ENCODE assay signal across 8 cellular contexts in genomic region chr15:40843885-40844542, GRCh38. TPM values are rescaled to one million over a fixed set of nuclear protein-coding genes. Genes with fewer than 3 reads are reported as not detected.
DNase-seq lines count a peak whose midpoint lies in the region; ATAC-seq, FAIRE-seq and TF ChIP-seq lines count a peak whose summit lies in the region.

SPINT1 (plus strand) TSS chr15:40844048; CDS start chr15:40844555, 507 bp downstream.

- ATAC-seq in K562 (peak; percentile 68), HepG2 (peak; percentile 15; the same call in 2 of the 3 replicates)

- peak within 1 kb of the TSS; percentile 44; a peak in 3 of 4 replicates for H3K4me3 ChIP-seq in SK-N-SH (ENCODE audit: low read depth in 2 of 2, low read length in 1 of 2)
- H3K4me3 ChIP-seq in K562, result peak within 1 kb of the TSS; percentile 52
- H3K4me3 ChIP-seq in HepG2 (replicated peaks in 1 of 3; ENCODE audit: insufficient read depth in 1 of 3, low read depth in 2 of 3, low read length in 3 of 3), result peak within 1 kb of the TSS; percentile 37 to 73 (median 51)

- peak; percentile 38 for DNase-seq in GM18507 (ENCODE audit: extremely low spot score, insufficient read length, low read depth)
- peak; percentile 69 for DNase-seq in SK-N-SH
- peak; percentile 51 to 86 (median 72) for DNase-seq in K562 (ENCODE audit: extremely low read depth in 1 of 4, low spot score in 3 of 4)
- DNase-seq in HepG2 (ENCODE audit: low spot score), result no peak
- peak; percentile 52 to 75 (median 66) for DNase-seq in stimulated activated CD4-positive, alpha-beta T cell treated with anti-CD3 and anti-CD28 coated beads, TNF-alpha, amount 100 ng/mL, for 48 hours (ENCODE audit: low read depth in 3 of 3)
- no peak for DNase-seq in central memory CD4-positive, alpha-beta T cell
- DNase-seq in AG08396 (ENCODE audit: low spot score), result no peak
- DNase-seq in KG1 (lab: John Stamatoyannopoulos, UW), result no peak

- peaks cover 3% of the 10 kb centered on the region for H3F3A ChIP-seq in SK-N-SH (replicated peaks; ENCODE audit: insufficient read depth)

- TF ChIP-seq POLR2A in K562 (conservative IDR thresholded peaks at IDR 0.05) (no peak), HepG2 (IDR thresholded peaks at IDR 0.05; ENCODE audit: insufficient read depth in 1 of 2, low read depth in 2 of 2, low read length in 2 of 2) (no peak)

- WGBS in SK-N-SH (ENCODE audit: low lambda C conversion rate), result no CpG with 5 or more reads among the region's 70 CpGs
- WGBS in K562 (ENCODE audit: insufficient coverage, low coverage, missing lambda C conversion rate), result 8% methylated on average over 31 of the region's 70 CpGs
- WGBS in HepG2 (ENCODE audit: low lambda C conversion rate), result 47% methylated on average over 5 of the region's 70 CpGs

- no peak for FAIRE-seq in GM18507 (lab: Jason Lieb, UNC)
- no peak for FAIRE-seq in K562 (lab: Jason Lieb, UNC)
- no peak for FAIRE-seq in HepG2 (lab: Jason Lieb, UNC)

- no peaks in the 10 kb centered on the region for H3K9me2 ChIP-seq in SK-N-SH

- H2AFZ ChIP-seq in SK-N-SH (ENCODE audit: low read depth) (peak within 1 kb of the TSS; percentile 40; the same call in 1 of the 2 replicates), K562 (ENCODE audit: low read depth, low read length) (peak within 1 kb of the TSS; percentile 91), HepG2 (ENCODE audit: low read length) (peak within 1 kb of the TSS; percentile 60)

- intact Hi-C loops in K562 (cut with micrococcal nuclease) (no loop called here), HepG2 (cut with micrococcal nuclease; ENCODE audit: unreplicated experiment) (no loop called here)

- TF ChIP-seq RAD21 in SK-N-SH (IDR thresholded peaks at IDR 0.05; ENCODE audit: low read length) (no peak), K562 (CRISPR knock-in tag; conservative IDR thresholded peaks at IDR 0.05 in 1 of 2, IDR thresholded peaks at IDR 0.05 in 1 of 2) (no peak), HepG2 (CRISPR knock-in tag; IDR thresholded peaks at IDR 0.05) (no peak)

- H3K36me3 ChIP-seq in SK-N-SH (replicated peaks in 1 of 2; ENCODE audit: control insufficient read depth in 1 of 2, insufficient read depth in 2 of 2, low read length in 1 of 2) (no peaks in the 10 kb centered on the region), K562 (ENCODE audit: control insufficient read depth, insufficient read depth, low read length) (no peaks in the 10 kb centered on the region), HepG2 (replicated peaks in 1 of 2; ENCODE audit: control insufficient read depth in 1 of 2, insufficient read depth in 2 of 2, low read length in 2 of 2) (no peaks in the 10 kb centered on the region)

- H3K4me1 ChIP-seq in SK-N-SH (ENCODE audit: control insufficient read depth in 1 of 2, insufficient read depth in 2 of 2, low read depth in 1 of 2, low read length in 1 of 2), result peaks cover 0 to 17% of the 10 kb centered on the region in 2 experiments; a peak in 1 of 4 replicates
- peaks cover 29 to 41% of the 10 kb centered on the region in 2 experiments for H3K4me1 ChIP-seq in K562 (replicated peaks in 1 of 2; ENCODE audit: control insufficient read depth in 2 of 2, insufficient read depth in 2 of 2, low read length in 2 of 2)
- peaks cover 48% of the 10 kb centered on the region for H3K4me1 ChIP-seq in HepG2 (ENCODE audit: insufficient read depth, low read length)

- H3K9me1 ChIP-seq in K562 (ENCODE audit: control insufficient read depth, insufficient read depth, low read length), result no peaks in the 10 kb centered on the region

- CTCF ChIA-PET in SK-N-SH (lab: Yijun Ruan, JAX), result interaction anchor here (1.2 to 8.5 kb wide), 6 partner anchors 13 to 98 kb away, joined by 5 to 120 read pairs (median 8); partner anchors contain the start of genes RHOV and VPS18
- CTCF ChIA-PET in K562 (lab: Yijun Ruan, JAX; ENCODE audit: low intra/inter-chr PET ratio), result no interaction called here
- CTCF ChIA-PET in HepG2 (lab: Yijun Ruan, JAX; ENCODE audit: low intra/inter-chr PET ratio, low total read pairs), result no interaction called here

- BruUV-seq in K562 (replicated peaks; lab: Mats Ljungman, UMichigan) (no TSS peak), HepG2 (replicated peaks; lab: Mats Ljungman, UMichigan) (no TSS peak)

- H3K27me3 ChIP-seq in SK-N-SH (ENCODE audit: insufficient read depth), result peaks cover 9% of the 10 kb centered on the region; the same call in 1 of the 2 replicates
- no peaks in the 10 kb centered on the region for H3K27me3 ChIP-seq in K562 (ENCODE audit: control insufficient read depth in 2 of 2, insufficient read depth in 2 of 2, low read length in 2 of 2)
- H3K27me3 ChIP-seq in HepG2 (ENCODE audit: control insufficient read depth in 1 of 2, insufficient read depth in 2 of 2, low read length in 2 of 2), result peaks cover 4 to 17% of the 10 kb centered on the region in 2 experiments; a peak in 3 of 5 replicates

- H3K79me2 ChIP-seq in SK-N-SH (ENCODE audit: insufficient read depth) (no peaks in the 10 kb centered on the region), K562 (ENCODE audit: control insufficient read depth, insufficient read depth, low read length) (no peaks in the 10 kb centered on the region), HepG2 (ENCODE audit: insufficient read depth, low read length) (no peaks in the 10 kb centered on the region)

- H3K9me3 ChIP-seq in SK-N-SH (no peaks in the 10 kb centered on the region), K562 (replicated peaks; ENCODE audit: control insufficient read depth, insufficient read depth, low read depth, low read length) (no peaks in the 10 kb centered on the region), HepG2 (ENCODE audit: low read length) (no peaks in the 10 kb centered on the region)

- H3K9ac ChIP-seq in SK-N-SH (no peak within 1 kb of the TSS), K562 (ENCODE audit: insufficient read depth in 1 of 2, low read depth in 2 of 2, low read length in 2 of 2) (peak within 1 kb of the TSS; percentile 36 to 86; a peak in 3 of 4 replicates), HepG2 (ENCODE audit: insufficient read depth, low read depth, low read length) (peak within 1 kb of the TSS; percentile 38; the same call in 1 of the 2 replicates)

- H3K4me2 ChIP-seq in SK-N-SH, result peak within 1 kb of the TSS; percentile 65
- H3K4me2 ChIP-seq in K562 (ENCODE audit: insufficient read depth, low read length), result peak within 1 kb of the TSS; percentile 77
- H3K4me2 ChIP-seq in HepG2 (ENCODE audit: low read depth, low read length), result peak within 1 kb of the TSS; percentile 98

- in situ Hi-C loops in K562 (cut with MboI), result no loop called here
- in situ Hi-C loops in HepG2 (cut with HindIII; ENCODE audit: extremely low pct_ligation_motif_present, low pct_unique_long_range_greater_than_20kb), result no loop called here

- no peak for TF ChIP-seq CTCF in SK-N-SH (IDR thresholded peaks at IDR 0.05)
- no peak for TF ChIP-seq CTCF in K562 (IDR thresholded peaks at IDR 0.05 in 2 of 3, conservative IDR thresholded peaks at IDR 0.05 in 1 of 3; ENCODE audit: insufficient read depth in 2 of 3, low read depth in 1 of 3, low read length in 3 of 3)
- no peak for TF ChIP-seq CTCF in HepG2 (CRISPR knock-in tag; IDR thresholded peaks at IDR 0.05)

- no peak for TF ChIP-seq EP300 in SK-N-SH (IDR thresholded peaks at IDR 0.05; ENCODE audit: borderline replicate concordance in 1 of 2, low read depth in 1 of 2, low read length in 1 of 2)
- TF ChIP-seq EP300 in K562 (IDR thresholded peaks at IDR 0.05; ENCODE audit: low read length), result no peak
- TF ChIP-seq EP300 in HepG2 (IDR thresholded peaks at IDR 0.05; ENCODE audit: low read depth in 2 of 2, low read length in 2 of 2), result no peak
- TF ChIP-seq EP300 in HepG2 (CRISPR knock-in tag; IDR thresholded peaks at IDR 0.05; ENCODE audit: borderline replicate concordance), result no peak

- H3K27ac ChIP-seq in SK-N-SH (ENCODE audit: low read depth in 2 of 2, low read length in 1 of 2) (no peak within 1 kb of the TSS), K562 (ENCODE audit: extremely low read depth, low read depth, low read length) (no peak within 1 kb of the TSS), HepG2 (ENCODE audit: extremely low read length, insufficient read depth, low read length) (no peak within 1 kb of the TSS)

- no peaks in the 10 kb centered on the region for H4K20me1 ChIP-seq in SK-N-SH (ENCODE audit: insufficient read depth)
- no peaks in the 10 kb centered on the region for H4K20me1 ChIP-seq in K562 (replicated peaks; ENCODE audit: control insufficient read depth, insufficient read depth, low read length)
- H4K20me1 ChIP-seq in HepG2 (ENCODE audit: insufficient read depth, low read length), result no peaks in the 10 kb centered on the region

- POLR2A ChIA-PET in SK-N-SH (lab: Yijun Ruan, JAX), result no interaction called here
- POLR2A ChIA-PET in K562 (lab: Yijun Ruan, JAX), result interaction anchor here (0.6 to 1.5 kb wide), 7 partner anchors 9 to 733 kb away, joined by 3 to 5 read pairs (median 3); no protein-coding TSS in a partner anchor
- POLR2A ChIA-PET in HepG2 (lab: Yijun Ruan, JAX), result interaction anchor here (0.9 kb wide), 1 partner anchor 51 kb away, joined by 3 read pairs; the partner anchor contains the start of gene VPS18

RNA-seq across cellular contexts. Expression of gene SPINT1, which starts in this region (rescaled TPM):
- 0.58 and 2.0 TPM in 2 replicates for polyA plus RNA-seq in SK-N-SH (2012; rRNA removed)
- 0.55 and 1.2 TPM in 2 replicates for polyA plus RNA-seq in SK-N-SH (2012; cell fraction: cytosol; rRNA removed)
- polyA plus RNA-seq in SK-N-SH (2012; cell fraction: nucleus; rRNA removed), result 1.8 and 2.0 TPM in 2 replicates
- 10.1 and 24.8 TPM in 2 replicates for total RNA-seq in K562 (2011; cell fraction: chromatin; rRNA removed; ENCODE audit: low replicate concordance)
- 24.3 and 37.9 TPM in 2 replicates for total RNA-seq in K562 (2011; cell fraction: nucleolus; rRNA removed)
- 13.6 and 20.2 TPM in 2 replicates for total RNA-seq in K562 (2011; cell fraction: nucleoplasm; rRNA removed)
- total RNA-seq in K562 (2014; rRNA removed), result 1.5 and 2.1 TPM in 2 replicates
- total RNA-seq in K562 (2014; rRNA removed; fragmentation: Illumina TruSeq; extraction: Trizol), result 1.1 and 1.8 TPM in 2 replicates
- total RNA-seq in K562 (2015; rRNA removed; fragmentation: Illumina TruSeq; extraction: Trizol), result 0.94 and 0.98 TPM in 2 replicates
- 3.2 and 4.5 TPM in 2 replicates for total RNA-seq in K562 (2021)
- polyA plus RNA-seq in K562 (2011; rRNA removed), result 2.8 and 5.6 TPM in 2 replicates
- polyA plus RNA-seq in K562 (2011; cell fraction: cytosol; rRNA removed), result 4.1 and 7.4 TPM in 2 replicates
- 9.8 and 17.8 TPM in 2 replicates for polyA plus RNA-seq in K562 (2011; cell fraction: nucleus; rRNA removed)
- polyA plus RNA-seq in K562 (2012), result 4.0 and 7.3 TPM in 2 replicates
- 3.9 and 4.5 TPM in 2 replicates for polyA plus RNA-seq in K562 (2014; fragmentation: Illumina TruSeq; extraction: Trizol)
- polyA plus RNA-seq in K562 (2014; fragmentation: Nextera tagmentation; extraction: Ambion mirVana), result under 1 TPM; 0.78 to 0.80 TPM
- 2.3 and 3.3 TPM in 2 replicates for polyA plus RNA-seq in K562 (2014; rRNA removed)
- 3.5 and 3.7 TPM in 2 replicates for polyA minus RNA-seq in K562 (2011; rRNA and poly(A)+ RNA removed)
- polyA minus RNA-seq in K562 (2011; cell fraction: cytosol; rRNA and poly(A)+ RNA removed), result 4.8 and 6.5 TPM in 2 replicates
- 5.0 and 5.2 TPM in 2 replicates for polyA minus RNA-seq in K562 (2011; cell fraction: nucleus; rRNA and poly(A)+ RNA removed)
- 0.45 and 0.49 TPM in 2 replicates for total RNA-seq in HepG2 (2016; rRNA removed; fragmentation: Illumina TruSeq; extraction: Trizol)
- 0.10 and 0.44 TPM in 2 replicates for total RNA-seq in HepG2 (2016; cell fraction: cytosol; rRNA removed; fragmentation: Illumina TruSeq; extraction: Trizol; ENCODE audit: low read depth)
- 0.21 and 0.50 TPM in 2 replicates for total RNA-seq in HepG2 (2016; cell fraction: insoluble cytoplasmic fraction; rRNA removed; fragmentation: Illumina TruSeq; extraction: Trizol)
- total RNA-seq in HepG2 (2016; cell fraction: membrane; rRNA removed; fragmentation: Illumina TruSeq; extraction: Trizol), result 0.14 and 0.25 TPM in 2 replicates
- 0.88 and 2.1 TPM in 2 replicates for total RNA-seq in HepG2 (2016; cell fraction: nucleus; rRNA removed; fragmentation: Illumina TruSeq; extraction: Trizol)
- polyA plus RNA-seq in HepG2 (2011; rRNA removed), result 2.5 and 2.8 TPM in 2 replicates
- polyA plus RNA-seq in HepG2 (2011; cell fraction: cytosol; rRNA removed), result 3.4 and 3.9 TPM in 2 replicates
- 7.6 and 10.2 TPM in 2 replicates for polyA plus RNA-seq in HepG2 (2011; cell fraction: nucleus; rRNA removed)
- polyA plus RNA-seq in HepG2 (2012), result 2.7 and 2.9 TPM in 2 replicates
- 0.20 and 0.25 TPM in 2 replicates for polyA plus RNA-seq in HepG2 (2016; cell fraction: cytosol; fragmentation: Illumina TruSeq; extraction: Trizol; ENCODE audit: low read depth)
- polyA plus RNA-seq in HepG2 (2016; cell fraction: insoluble cytoplasmic fraction; fragmentation: Illumina TruSeq; extraction: Trizol; ENCODE audit: low read depth), result 0.21 and 0.37 TPM in 2 replicates
- polyA plus RNA-seq in HepG2 (2016; cell fraction: membrane; fragmentation: Illumina TruSeq; extraction: Trizol; ENCODE audit: low read depth), result 0.24 and 0.43 TPM in 2 replicates
- polyA plus RNA-seq in HepG2 (2016; cell fraction: nucleus; fragmentation: Illumina TruSeq; extraction: Trizol; ENCODE audit: insufficient read depth, low read depth), result 3.0 TPM in 2 replicates
- 0.37 and 3.2 TPM in 2 replicates for polyA minus RNA-seq in HepG2 (2011; rRNA and poly(A)+ RNA removed; ENCODE audit: low replicate concordance)
- polyA minus RNA-seq in HepG2 (2011; cell fraction: cytosol; rRNA and poly(A)+ RNA removed), result 2.2 TPM in 2 replicates
- 1.0 and 2.6 TPM in 2 replicates for polyA minus RNA-seq in HepG2 (2011; cell fraction: nucleus; rRNA and poly(A)+ RNA removed)

Comparison
In these comparisons a context has a peak if more than half of its experiments do, and no peak if none do; other contexts are left out.
1. DNase-seq: peak in GM18507 (single experiment), SK-N-SH (single experiment), K562 (4 of 4) and stimulated activated CD4-positive, alpha-beta T cell treated with anti-CD3 and anti-CD28 coated beads, TNF-alpha, amount 100 ng/mL, for 48 hours (3 of 3); none in HepG2 (single experiment), central memory CD4-positive, alpha-beta T cell (single experiment), AG08396 (single experiment) and KG1 (single experiment).
2. H2AFZ ChIP-seq: peak in every context shown above with its lines; median percentile 91 in K562; 60 in HepG2; 40 in SK-N-SH.
3. Peak in every context shown above with its lines, with median percentiles within 50 percentile points of each other: H3K4me2 ChIP-seq and H3K4me3 ChIP-seq.